Comparison of ENCODE assay signal across 16 cellular contexts in the genomic region with DNA sequence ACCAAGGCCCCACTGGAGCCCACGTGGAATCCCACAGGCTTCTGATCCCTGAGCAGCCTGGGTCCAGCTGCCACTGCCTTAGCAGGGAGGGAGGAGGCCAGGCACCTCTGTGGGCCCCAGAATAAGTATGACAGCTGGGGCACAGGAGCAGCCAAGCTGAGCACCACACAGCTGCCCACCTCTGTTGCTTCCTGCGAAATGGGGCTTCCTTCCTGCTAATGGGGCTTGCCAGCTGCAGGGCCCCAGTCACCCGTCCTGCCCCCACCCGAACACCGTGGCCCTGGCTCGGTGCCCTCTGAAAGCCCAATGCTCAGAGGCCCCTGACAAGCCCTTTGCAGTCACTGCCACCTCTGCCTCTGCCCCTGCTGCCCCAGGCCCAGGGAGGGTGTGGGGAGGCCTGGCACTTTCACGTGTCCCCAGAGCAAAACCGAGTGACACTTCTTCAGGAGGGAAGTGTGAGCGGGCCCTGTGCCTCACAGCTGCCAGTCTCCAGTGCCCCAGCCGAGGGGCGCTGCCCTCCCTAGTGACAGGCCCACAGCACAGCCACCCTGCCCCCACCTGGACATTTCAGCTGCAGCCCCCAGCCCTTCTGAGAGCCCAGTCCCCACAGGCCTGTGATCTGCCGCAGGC. TPM values are rescaled to one million over a fixed set of nuclear protein-coding genes. Genes with fewer than 3 reads are reported as not detected.
DNase-seq lines count a peak whose midpoint lies in the region; ATAC-seq, FAIRE-seq and TF ChIP-seq lines count a peak whose summit lies in the region.
"Not testable (repeated sequence)": the region's sequence is repeated elsewhere in the genome, so short reads cannot be mapped to it uniquely, and the experiment has no call there.
"Had no signal": no experiment of that assay in that cellular context is flagged by ENCODE, and none has a peak within 500 bp of the region (broad histone marks: within the 10 kb centered on the region; RNA-seq: fewer than 3 reads in every experiment).

No MANE protein-coding gene starts in this region.

- SMC1A ChIA-PET in GM12878 (lab: Charles Lee; ENCODE audit: uncharacterized antibody, unreplicated experiment) = not testable (repeated sequence)

- not testable (repeated sequence) for H3K4me1 ChIP-seq in GM12878 (ENCODE audit: control insufficient read depth, insufficient read depth, low read length); naive thymus-derived CD4-positive, alpha-beta T cell (ENCODE audit: control insufficient read depth in 2 of 2, insufficient read depth in 2 of 2, low read length in 2 of 2)

- TF ChIP-seq RAD21 in GM12878 (IDR thresholded peaks at IDR 0.05; ENCODE audit: insufficient read depth, low read depth, low read length) = not testable (repeated sequence)

- not testable (repeated sequence) for H3K27me3 ChIP-seq in GM12878 (replicated peaks in 1 of 2; ENCODE audit: control insufficient read depth in 2 of 2, insufficient read depth in 2 of 2, low read length in 1 of 2); naive thymus-derived CD4-positive, alpha-beta T cell (ENCODE audit: control insufficient read depth in 2 of 2, insufficient read depth in 2 of 2, low read length in 2 of 2)

- FAIRE-seq in GM12891 (lab: Jason Lieb, UNC) = peak; percentile 68
- not testable (repeated sequence) for FAIRE-seq in GM12878 (lab: Jason Lieb, UNC)

- POLR2A ChIA-PET in GM12878 (lab: Charles Lee); naive thymus-derived CD4-positive, alpha-beta T cell (lab: Charles Lee): not testable (repeated sequence)

- peaks cover 0 to 16% (median 8%) of the 10 kb centered on the region in 7 donors for H3K4me1 Mint-ChIP-seq in naive thymus-derived CD4-positive, alpha-beta T cell

- DNase-seq in GM12891 (ENCODE audit: insufficient read length, low spot score); GM12878 (ENCODE audit: low read depth, low spot score); left ventricle myocardium superior; naive thymus-derived CD4-positive, alpha-beta T cell; stimulated activated naive CD8-positive, alpha-beta T cell treated with anti-CD3 and anti-CD28 coated beads, Interleukin-15, Interleukin-2, amounts not matched to agents 100 U/mL and 50 U/mL, for 24 hours: not testable (repeated sequence)
- peak; percentile 72 for DNase-seq in RPMI8226

- not testable (repeated sequence) for H3K27ac ChIP-seq in GM12878 (ENCODE audit: control insufficient read depth, insufficient read depth); naive thymus-derived CD4-positive, alpha-beta T cell (ENCODE audit: low read depth, low read length)

- H3K9ac ChIP-seq in GM12878 (ENCODE audit: control insufficient read depth, insufficient read depth, low read length) = not testable (repeated sequence)

- CTCF ChIA-PET in GM12878 (lab: Yijun Ruan, JAX); naive thymus-derived CD4-positive, alpha-beta T cell (lab: Charles Lee): not testable (repeated sequence)

- in situ Hi-C loops in GM12878 (cut with MboI) = not testable (repeated sequence)

- not testable (repeated sequence) for H3K9me3 Mint-ChIP-seq in naive thymus-derived CD4-positive, alpha-beta T cell

- TF ChIP-seq POLR2A in GM12891 (IDR thresholded peaks at IDR 0.05; ENCODE audit: low read depth, low read length); GM12878 (IDR thresholded peaks at IDR 0.05; ENCODE audit: low read depth, low read length): not testable (repeated sequence)

- ATAC-seq in HG03196 (IDR thresholded peaks at IDR 0.05; ENCODE audit: unreplicated experiment) (peak; percentile 63), GM12878 (peak; percentile 80), left ventricle myocardium superior (peak; percentile 37)
- peak; percentile 65 for ATAC-seq in naive thymus-derived CD4-positive, alpha-beta T cell
- ATAC-seq in stimulated activated naive CD8-positive, alpha-beta T cell treated with anti-CD3 and anti-CD28 coated beads, Interleukin-15, Interleukin-2, amounts not matched to agents 100 U/mL and 50 U/mL, for 24 hours = peak; percentile 34

- H3K4me3 Mint-ChIP-seq in naive thymus-derived CD4-positive, alpha-beta T cell = not testable (repeated sequence)

- not testable (repeated sequence) for H3K79me2 ChIP-seq in GM12878 (ENCODE audit: control insufficient read depth, insufficient read depth, low read length)

- H3K9me3 ChIP-seq in GM12878 (replicated peaks; ENCODE audit: control insufficient read depth, insufficient read depth, low read length); naive thymus-derived CD4-positive, alpha-beta T cell (ENCODE audit: control insufficient read depth in 2 of 3, low read length in 3 of 3): not testable (repeated sequence)

- H3K36me3 ChIP-seq in GM12878 (ENCODE audit: control insufficient read depth in 2 of 2, insufficient read depth in 2 of 2, low read length in 1 of 2); naive thymus-derived CD4-positive, alpha-beta T cell (ENCODE audit: control insufficient read depth in 2 of 3, insufficient read depth in 3 of 3, low read length in 3 of 3): not testable (repeated sequence)

- not testable (repeated sequence) for BruUV-seq in GM12878 (replicated peaks; lab: Mats Ljungman, UMichigan)

- RAD21 ChIA-PET in GM12878 (lab: Charles Lee; ENCODE audit: unreplicated experiment) = not testable (repeated sequence)

- H3K4me3 ChIP-seq in GM12878; naive thymus-derived CD4-positive, alpha-beta T cell (ENCODE audit: low read length): not testable (repeated sequence)

- not testable (repeated sequence) for H3K27ac Mint-ChIP-seq in naive thymus-derived CD4-positive, alpha-beta T cell

- not testable (repeated sequence) for TF ChIP-seq CTCF in GM12878 (IDR thresholded peaks at IDR 0.05 in 2 of 3, conservative IDR thresholded peaks at IDR 0.05 in 1 of 3; ENCODE audit: control insufficient read depth in 2 of 3, extremely low read depth in 1 of 3, insufficient read depth in 1 of 3, low read depth in 3 of 3, low read length in 3 of 3)

- H3K36me3 Mint-ChIP-seq in naive thymus-derived CD4-positive, alpha-beta T cell = not testable (repeated sequence)

- 12% methylated on average over 11 of the region's 12 CpGs for WGBS in GM12878 (ENCODE audit: insufficient coverage, insufficient replicate concordance, low lambda C conversion rate, missing lambda C conversion rate)

- H3K4me2 ChIP-seq in GM12878 (ENCODE audit: control insufficient read depth, insufficient read depth) = not testable (repeated sequence)

- peaks cover 16 to 40% (median 20%) of the 10 kb centered on the region in 5 donors for H3K27me3 Mint-ChIP-seq in naive thymus-derived CD4-positive, alpha-beta T cell

- not testable (repeated sequence) for TF ChIP-seq EP300 in GM12878 (IDR thresholded peaks at IDR 0.05; ENCODE audit: borderline replicate concordance in 1 of 2, control insufficient read depth in 1 of 2, low read depth in 2 of 2, low read length in 2 of 2)

- H4K20me1 ChIP-seq in GM12878 (ENCODE audit: control insufficient read depth, insufficient read depth) = not testable (repeated sequence)

- not testable (repeated sequence) for H2AFZ ChIP-seq in GM12878 (ENCODE audit: control insufficient read depth, low read depth, low read length)

- intact Hi-C loops in GM12878 (cut with micrococcal nuclease; ENCODE audit: unreplicated experiment); left ventricle myocardium superior (cut with micrococcal nuclease); naive thymus-derived CD4-positive, alpha-beta T cell (cut with micrococcal nuclease): not testable (repeated sequence)

RNA-seq across cellular contexts. Expression of a gene that starts 4.6 kb away (rescaled TPM):
- polyA plus RNA-seq in GM12891 (2012; ENCODE audit: low read depth, missing spikeins) = 0.46 TPM
- 0.27 and 0.33 TPM in 2 replicates for total RNA-seq in GM12878 (2013; cell fraction: nucleolus; rRNA removed)
- total RNA-seq in GM12878 (2014; rRNA removed) = 0.17 TPM in 1 of 2 replicates, not detected in the other
- 0.09 TPM in 2 replicates for total RNA-seq in GM12878 (2014; rRNA removed; fragmentation: Illumina TruSeq; extraction: Trizol)
- not detected in 2 replicates for total RNA-seq in GM12878 (2021)
- polyA plus RNA-seq in GM12878 (2011; ENCODE audit: low read depth) = not detected
- polyA plus RNA-seq in GM12878 (2011; rRNA removed) = 0.08 TPM in 1 of 2 replicates, not detected in the other
- polyA plus RNA-seq in GM12878 (2011; cell fraction: cytosol; rRNA removed) = 0.03 TPM in 1 of 2 replicates, not detected in the other
- polyA plus RNA-seq in GM12878 (2011; cell fraction: nucleus; rRNA removed) = 0.07 and 0.13 TPM in 2 replicates
- polyA plus RNA-seq in GM12878 (2012) = 0.08 TPM in 1 of 2 replicates, not detected in the other
- polyA plus RNA-seq in GM12878 (2014; fragmentation: Illumina TruSeq; extraction: Trizol) = 0.15 TPM in 1 of 2 replicates, not detected in the other
- not detected for polyA plus RNA-seq in GM12878 (2014; fragmentation: Nextera tagmentation; extraction: Ambion mirVana)
- 0.11 and 0.15 TPM in 2 replicates for polyA plus RNA-seq in GM12878 (2014; rRNA removed)
- polyA plus RNA-seq in GM12878 (2016; fragmentation: Nextera tagmentation; extraction: Ambion mirVana) = under 1 TPM in 1 of 2 experiments, not detected in 1; 0.18 TPM
- not detected in 2 replicates for polyA minus RNA-seq in GM12878 (2011; rRNA and poly(A)+ RNA removed)
- not detected in 2 replicates for polyA minus RNA-seq in GM12878 (2011; cell fraction: cytosol; rRNA and poly(A)+ RNA removed)
- 0.19 TPM in 1 of 2 replicates, not detected in the other for polyA minus RNA-seq in GM12878 (2011; cell fraction: nucleus; rRNA and poly(A)+ RNA removed)
- 2.7 TPM for total RNA-seq in left ventricle myocardium superior
- total RNA-seq in naive thymus-derived CD4-positive, alpha-beta T cell = 100 to 1,000 TPM in 1 of 5 experiments, 10 to 100 TPM in 1, 1 to 10 TPM in 2, not detected in 1; 1.5 to 131 (median 6.0) TPM
- polyA plus RNA-seq in naive thymus-derived CD4-positive, alpha-beta T cell = under 1 TPM in 1 of 2 donors, not detected in 1; 0.12 TPM
- total RNA-seq: activated CD4-positive, alpha-beta T cell treated with anti-CD3 and anti-CD28 coated beads, Interleukin-2, amount 10 ng/mL, durations not matched to agents 24 days and 14 days; Caco-2; H4; HT-29; M059J; osteoblast; RPMI7951; SK-MEL-5 had no signal
- polyA plus RNA-seq: AG04450 had no signal

RNA-seq across cellular contexts. Expression of a gene that starts 27.4 kb away (rescaled TPM):
- not detected for polyA plus RNA-seq in GM12891 (2012; ENCODE audit: low read depth, missing spikeins)
- total RNA-seq in GM12878 (2013; cell fraction: nucleolus; rRNA removed) = 1.8 TPM in 1 of 2 replicates, not detected in the other
- total RNA-seq in GM12878 (2014; rRNA removed) = 0.73 and 0.76 TPM in 2 replicates
- 0.31 and 0.32 TPM in 2 replicates for total RNA-seq in GM12878 (2014; rRNA removed; fragmentation: Illumina TruSeq; extraction: Trizol)
- 0.41 and 0.51 TPM in 2 replicates for total RNA-seq in GM12878 (2021)
- polyA plus RNA-seq in GM12878 (2011; ENCODE audit: low read depth) = not detected
- not detected in 2 replicates for polyA plus RNA-seq in GM12878 (2011; rRNA removed)
- polyA plus RNA-seq in GM12878 (2011; cell fraction: cytosol; rRNA removed) = not detected in 2 replicates
- polyA plus RNA-seq in GM12878 (2011; cell fraction: nucleus; rRNA removed) = not detected in 2 replicates
- polyA plus RNA-seq in GM12878 (2012) = not detected in 2 replicates
- 0.31 TPM in 1 of 2 replicates, not detected in the other for polyA plus RNA-seq in GM12878 (2014; fragmentation: Illumina TruSeq; extraction: Trizol)
- under 1 TPM in 1 of 2 experiments, not detected in 1; 0.05 TPM for polyA plus RNA-seq in GM12878 (2014; fragmentation: Nextera tagmentation; extraction: Ambion mirVana)
- 0.18 and 1.2 TPM in 2 replicates for polyA plus RNA-seq in GM12878 (2014; rRNA removed)
- polyA plus RNA-seq in GM12878 (2016; fragmentation: Nextera tagmentation; extraction: Ambion mirVana) = not detected
- 0.21 TPM in 1 of 2 replicates, not detected in the other for polyA minus RNA-seq in GM12878 (2011; rRNA and poly(A)+ RNA removed)
- not detected in 2 replicates for polyA minus RNA-seq in GM12878 (2011; cell fraction: cytosol; rRNA and poly(A)+ RNA removed)
- not detected in 2 replicates for polyA minus RNA-seq in GM12878 (2011; cell fraction: nucleus; rRNA and poly(A)+ RNA removed)
- total RNA-seq in left ventricle myocardium superior = 1.2 TPM
- 10 to 100 TPM in 1 of 5 experiments, 1 to 10 TPM in 1, under 1 TPM in 2, not detected in 1; 0.32 to 82.1 (median 5.1) TPM for total RNA-seq in naive thymus-derived CD4-positive, alpha-beta T cell
- under 1 TPM in 1 of 2 donors, not detected in 1; 0.34 TPM for polyA plus RNA-seq in naive thymus-derived CD4-positive, alpha-beta T cell
- total RNA-seq: activated CD4-positive, alpha-beta T cell treated with anti-CD3 and anti-CD28 coated beads, Interleukin-2, amount 10 ng/mL, durations not matched to agents 24 days and 14 days; Caco-2; H4; HT-29; M059J; RPMI7951; SK-MEL-5 had no signal
- polyA plus RNA-seq: AG04450 had no signal

RNA-seq across cellular contexts. Expression of a gene that starts 28.5 kb away (rescaled TPM):
- 0.03 TPM for polyA plus RNA-seq in GM12891 (2012; ENCODE audit: low read depth, missing spikeins)
- not detected in 2 replicates for total RNA-seq in GM12878 (2013; cell fraction: nucleolus; rRNA removed)
- total RNA-seq in GM12878 (2014; rRNA removed) (not detected in 2 replicates), GM12878 (2014; rRNA removed; fragmentation: Illumina TruSeq; extraction: Trizol) (not detected in 2 replicates), GM12878 (2021) (0.05 and 0.13 TPM in 2 replicates), left ventricle myocardium superior (5.5 TPM)
- polyA plus RNA-seq in GM12878 (2011; ENCODE audit: low read depth) = not detected
- polyA plus RNA-seq in GM12878 (2011; rRNA removed) (0.01 TPM in 1 of 2 replicates, not detected in the other), GM12878 (2014; fragmentation: Illumina TruSeq; extraction: Trizol) (not detected in 2 replicates), GM12878 (2014; fragmentation: Nextera tagmentation; extraction: Ambion mirVana) (not detected), GM12878 (2014; rRNA removed) (not detected in 2 replicates), GM12878 (2016; fragmentation: Nextera tagmentation; extraction: Ambion mirVana) (not detected)
- polyA plus RNA-seq in GM12878 (2011; cell fraction: cytosol; rRNA removed) = not detected in 2 replicates
- polyA plus RNA-seq in GM12878 (2011; cell fraction: nucleus; rRNA removed) = 0.01 and 0.10 TPM in 2 replicates
- polyA plus RNA-seq in GM12878 (2012) = 0.08 TPM in 1 of 2 replicates, not detected in the other
- polyA minus RNA-seq in GM12878 (2011; rRNA and poly(A)+ RNA removed) = not detected in 2 replicates
- polyA minus RNA-seq in GM12878 (2011; cell fraction: cytosol; rRNA and poly(A)+ RNA removed) = not detected in 2 replicates
- polyA minus RNA-seq in GM12878 (2011; cell fraction: nucleus; rRNA and poly(A)+ RNA removed) = not detected in 2 replicates
- 1 to 10 TPM in 3 of 5 experiments, under 1 TPM in 1, not detected in 1; 0.08 to 1.8 (median 1.2) TPM for total RNA-seq in naive thymus-derived CD4-positive, alpha-beta T cell
- polyA plus RNA-seq in naive thymus-derived CD4-positive, alpha-beta T cell = not detected
- total RNA-seq: activated CD4-positive, alpha-beta T cell treated with anti-CD3 and anti-CD28 coated beads, Interleukin-2, amount 10 ng/mL, durations not matched to agents 24 days and 14 days; Caco-2; H4; HT-29; M059J; osteoblast; RPMI7951; SK-MEL-5 had no signal
- polyA plus RNA-seq: AG04450 had no signal

RNA-seq across cellular contexts. Expression of a gene that starts 43.0 kb away (rescaled TPM):
- polyA plus RNA-seq in GM12891 (2012; ENCODE audit: low read depth, missing spikeins) = 0.06 TPM
- 0.73 and 1.3 TPM in 2 replicates for total RNA-seq in GM12878 (2013; cell fraction: nucleolus; rRNA removed)
- total RNA-seq in GM12878 (2014; rRNA removed) (0.11 TPM in 1 of 2 replicates, not detected in the other), GM12878 (2014; rRNA removed; fragmentation: Illumina TruSeq; extraction: Trizol) (not detected in 2 replicates), GM12878 (2021) (0.10 TPM in 1 of 2 replicates, not detected in the other), left ventricle myocardium superior (2.3 TPM)
- not detected for polyA plus RNA-seq in GM12878 (2011; ENCODE audit: low read depth)
- polyA plus RNA-seq in GM12878 (2011; rRNA removed) (1.2 and 1.7 TPM in 2 replicates), GM12878 (2014; fragmentation: Illumina TruSeq; extraction: Trizol) (0.07 TPM in 1 of 2 replicates, not detected in the other), GM12878 (2014; fragmentation: Nextera tagmentation; extraction: Ambion mirVana) (under 1 TPM; 0.04 to 0.05 TPM), GM12878 (2014; rRNA removed) (0.09 and 0.19 TPM in 2 replicates), GM12878 (2016; fragmentation: Nextera tagmentation; extraction: Ambion mirVana) (under 1 TPM in 1 of 2 experiments, not detected in 1; 0.05 TPM)
- polyA plus RNA-seq in GM12878 (2011; cell fraction: cytosol; rRNA removed) = 0.79 and 1.1 TPM in 2 replicates
- polyA plus RNA-seq in GM12878 (2011; cell fraction: nucleus; rRNA removed) = 2.2 and 5.0 TPM in 2 replicates
- 0.23 and 0.73 TPM in 2 replicates for polyA plus RNA-seq in GM12878 (2012)
- polyA minus RNA-seq in GM12878 (2011; rRNA and poly(A)+ RNA removed) = 0.46 and 0.51 TPM in 2 replicates
- not detected in 2 replicates for polyA minus RNA-seq in GM12878 (2011; cell fraction: cytosol; rRNA and poly(A)+ RNA removed)
- 0.24 and 0.38 TPM in 2 replicates for polyA minus RNA-seq in GM12878 (2011; cell fraction: nucleus; rRNA and poly(A)+ RNA removed)
- 10 to 100 TPM in 1 of 5 experiments, 1 to 10 TPM in 1, under 1 TPM in 3; 0.24 to 27.0 (median 0.97) TPM for total RNA-seq in naive thymus-derived CD4-positive, alpha-beta T cell
- under 1 TPM; 0.12 to 0.36 TPM for polyA plus RNA-seq in naive thymus-derived CD4-positive, alpha-beta T cell
- total RNA-seq: Caco-2, H4, HT-29, M059J, osteoblast, RPMI7951 had no signal
- polyA plus RNA-seq: AG04450 had no signal

RNA-seq across cellular contexts. Expression of a gene that starts 53.4 kb away (rescaled TPM):
- polyA plus RNA-seq in GM12891 (2012; ENCODE audit: low read depth, missing spikeins) = 0.09 TPM
- 7.6 and 8.3 TPM in 2 replicates for total RNA-seq in GM12878 (2013; cell fraction: nucleolus; rRNA removed)
- total RNA-seq in GM12878 (2014; rRNA removed) (17.9 and 19.1 TPM in 2 replicates), GM12878 (2014; rRNA removed; fragmentation: Illumina TruSeq; extraction: Trizol) (10.2 and 13.6 TPM in 2 replicates), GM12878 (2021) (12.7 and 17.2 TPM in 2 replicates), left ventricle myocardium superior (not detected)
- polyA plus RNA-seq in GM12878 (2011; ENCODE audit: low read depth) = 0.17 TPM
- polyA plus RNA-seq in GM12878 (2011; rRNA removed) (1.8 and 2.4 TPM in 2 replicates), GM12878 (2014; fragmentation: Illumina TruSeq; extraction: Trizol) (13.4 and 14.3 TPM in 2 replicates), GM12878 (2014; fragmentation: Nextera tagmentation; extraction: Ambion mirVana) (10 to 100 TPM in 1 of 2 experiments, 1 to 10 TPM in 1; 9.7 to 12.4 TPM), GM12878 (2014; rRNA removed) (17.4 and 18.5 TPM in 2 replicates), GM12878 (2016; fragmentation: Nextera tagmentation; extraction: Ambion mirVana) (1 to 10 TPM; 6.4 to 6.9 TPM)
- polyA plus RNA-seq in GM12878 (2011; cell fraction: cytosol; rRNA removed) = 2.6 and 4.1 TPM in 2 replicates
- polyA plus RNA-seq in GM12878 (2011; cell fraction: nucleus; rRNA removed) = 0.94 and 2.5 TPM in 2 replicates
- 0.32 and 1.4 TPM in 2 replicates for polyA plus RNA-seq in GM12878 (2012)
- 1.5 and 5.2 TPM in 2 replicates for polyA minus RNA-seq in GM12878 (2011; rRNA and poly(A)+ RNA removed)
- polyA minus RNA-seq in GM12878 (2011; cell fraction: cytosol; rRNA and poly(A)+ RNA removed) = 0.73 TPM in 1 of 2 replicates, not detected in the other
- 1.2 and 1.8 TPM in 2 replicates for polyA minus RNA-seq in GM12878 (2011; cell fraction: nucleus; rRNA and poly(A)+ RNA removed)
- 1 to 10 TPM in 2 of 5 experiments, not detected in 3; 3.5 to 8.9 TPM for total RNA-seq in naive thymus-derived CD4-positive, alpha-beta T cell
- polyA plus RNA-seq in naive thymus-derived CD4-positive, alpha-beta T cell = not detected
- total RNA-seq: activated CD4-positive, alpha-beta T cell treated with anti-CD3 and anti-CD28 coated beads, Interleukin-2, amount 10 ng/mL, durations not matched to agents 24 days and 14 days; Caco-2; H4; HT-29; M059J; osteoblast; RPMI7951; SK-MEL-5 had no signal
- polyA plus RNA-seq: AG04450 had no signal
